ENCODE assay signal across 9 cellular contexts in the genomic region with DNA sequence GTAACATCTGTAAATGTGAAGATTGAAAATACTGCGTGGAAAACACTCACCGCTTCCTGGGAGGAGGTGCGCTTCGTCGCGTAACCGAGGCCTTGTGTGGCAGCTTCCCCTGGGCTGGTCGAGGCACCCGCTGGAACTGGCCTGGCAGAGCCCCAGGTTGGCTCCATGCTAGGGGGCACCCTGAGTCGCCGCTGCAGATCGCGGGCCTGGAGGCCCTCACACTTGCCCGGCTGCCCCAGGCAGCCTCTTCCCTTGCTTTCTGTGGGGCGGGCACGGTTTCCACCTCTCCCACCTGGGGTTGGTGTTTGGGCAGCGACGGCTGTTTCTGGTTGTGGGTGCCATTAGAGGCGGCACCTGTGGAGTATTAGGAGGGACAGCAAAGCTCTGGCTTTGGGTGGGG. TPM values are rescaled to one million over a fixed set of nuclear protein-coding genes. Genes with fewer than 3 reads are reported as not detected.
DNase-seq lines count a peak whose midpoint lies in the region; TF ChIP-seq lines count a peak whose summit lies in the region.
"Had no signal": no experiment of that assay in that cellular context is flagged by ENCODE, and none has a peak within 500 bp of the region (broad histone marks: within the 10 kb centered on the region; RNA-seq: fewer than 3 reads in every experiment).

No MANE protein-coding gene starts in this region.

- TF ChIP-seq CTCF in colonic mucosa (IDR thresholded peaks at IDR 0.05) = no peak
- TF ChIP-seq CTCF in transverse colon (IDR thresholded peaks at IDR 0.05) = no peak

- in situ Hi-C loops in transverse colon (cut with MboI; ENCODE audit: low pct_ligation_motif_present in 1 of 4, low pct_unique_long_range_greater_than_20kb in 1 of 4, low sequenced_read_pairs in 3 of 4) = loop anchor here in 3 of 4 donors (25.0 kb wide), 2 partner anchors 199 to 349 kb away; a partner anchor contains a TSS

- H3K4me3 ChIP-seq in colonic mucosa (peak overlapping the region; percentile 67), mucosa of stomach (ENCODE audit: low read length) (peak overlapping the region; percentile 77), transverse colon (peak overlapping the region; percentile 38 to 84 (median 70))

- intact Hi-C loops in colonic mucosa (cut with DNase I) (loop anchor here (2.0 to 5.0 kb wide), 2 partner anchors 38 to 329 kb away; a partner anchor contains a TSS), transverse colon (cut with DNase I; ENCODE audit: low total_unique reads) (loop anchor here (10.0 kb wide), 1 partner anchor 326 kb away; a partner anchor contains a TSS)

- peaks cover 3% of the 10 kb centered on the region for H3K27me3 Mint-ChIP-seq in activated naive CD4-positive, alpha-beta T cell treated with anti-CD3 and anti-CD28 coated beads, Interleukin-2, amount 10 ng/mL, durations not matched to agents 7 days and 5 days

- peak overlapping the region; percentile 86 for H3K27ac Mint-ChIP-seq in activated naive CD4-positive, alpha-beta T cell treated with anti-CD3 and anti-CD28 coated beads, Interleukin-2, amount 10 ng/mL, durations not matched to agents 7 days and 5 days

- H3K9ac ChIP-seq in colonic mucosa (ENCODE audit: low read depth in 2 of 2, low read length in 2 of 2) (peak overlapping the region in 1 of 2 donors; percentile 40), mucosa of stomach (ENCODE audit: low read length) (peak overlapping the region; percentile 66)

- DNase-seq in activated naive CD4-positive, alpha-beta T cell treated with anti-CD3 and anti-CD28 coated beads, Interleukin-2, amount 10 ng/mL, durations not matched to agents 7 days and 5 days = no peak
- DNase-seq in activated naive CD4-positive, alpha-beta T cell treated with anti-CD3 and anti-CD28 coated beads, Interleukin-2, amount 50 U/mL, for 16 hours = no peak
- DNase-seq in colonic mucosa (no peak), transverse colon (no peak), SHP77 (lab: John Stamatoyannopoulos, UW) (no peak), dermis blood vessel endothelial cell (no peak), cerebellar cortex (ENCODE audit: low spot score) (no peak)
- DNase-seq: NCI-H1436 had no signal

- H3K9me3 ChIP-seq in colonic mucosa = no peaks in the 10 kb centered on the region
- H3K9me3 ChIP-seq in mucosa of stomach (ENCODE audit: control insufficient read depth, low read length) = no peaks in the 10 kb centered on the region
- peaks cover 7 to 13% of the 10 kb centered on the region in 2 donors for H3K9me3 ChIP-seq in transverse colon

- H3K4me1 ChIP-seq in colonic mucosa (no peaks in the 10 kb centered on the region), mucosa of stomach (ENCODE audit: control insufficient read depth, insufficient read depth, low read length) (peaks cover 10% of the 10 kb centered on the region), transverse colon (peaks cover 0 to 9% (median 6%) of the 10 kb centered on the region in 4 donors)

- no peak overlapping the region for H3K27ac ChIP-seq in colonic mucosa
- H3K27ac ChIP-seq in transverse colon = no peak overlapping the region

- peaks cover 46% of the 10 kb centered on the region for H3K9me3 Mint-ChIP-seq in activated naive CD4-positive, alpha-beta T cell treated with anti-CD3 and anti-CD28 coated beads, Interleukin-2, amount 10 ng/mL, durations not matched to agents 7 days and 5 days

- WGBS in transverse colon (ENCODE audit: low coverage in 1 of 2), 2 donors = 93% methylated on average over 19 of the region's 19 CpGs; no CpG with 5 or more reads in 1 of the 2 donors

- CTCF ChIA-PET in activated naive CD4-positive, alpha-beta T cell treated with anti-CD3 and anti-CD28 coated beads, Interleukin-2, amount 10 ng/mL, durations not matched to agents 7 days and 5 days (lab: Charles Lee) = interaction anchor here (0.9 kb wide), 1 partner anchor 331 kb away, joined by 3 read pairs; a partner anchor contains a TSS

- peaks cover 63% of the 10 kb centered on the region for H3K36me3 Mint-ChIP-seq in activated naive CD4-positive, alpha-beta T cell treated with anti-CD3 and anti-CD28 coated beads, Interleukin-2, amount 10 ng/mL, durations not matched to agents 7 days and 5 days

- H3K27me3 ChIP-seq in colonic mucosa = no peaks in the 10 kb centered on the region
- no peaks in the 10 kb centered on the region for H3K27me3 ChIP-seq in mucosa of stomach (ENCODE audit: control insufficient read depth, insufficient read depth, low read length)
- no peaks in the 10 kb centered on the region for H3K27me3 ChIP-seq in transverse colon

- H3K36me3 ChIP-seq in colonic mucosa (no peaks in the 10 kb centered on the region), mucosa of stomach (ENCODE audit: control insufficient read depth, insufficient read depth, low read length) (no peaks in the 10 kb centered on the region), transverse colon (peaks cover 0 to 6% (median 0%) of the 10 kb centered on the region in 4 donors)

- peak overlapping the region; percentile 92 for H3K4me3 Mint-ChIP-seq in activated naive CD4-positive, alpha-beta T cell treated with anti-CD3 and anti-CD28 coated beads, Interleukin-2, amount 10 ng/mL, durations not matched to agents 7 days and 5 days

- no peak for TF ChIP-seq POLR2A in transverse colon (IDR thresholded peaks at IDR 0.05)

- no peak for TF ChIP-seq EP300 in transverse colon (IDR thresholded peaks at IDR 0.05; ENCODE audit: low read depth)

- H3K4me1 Mint-ChIP-seq in activated naive CD4-positive, alpha-beta T cell treated with anti-CD3 and anti-CD28 coated beads, Interleukin-2, amount 10 ng/mL, durations not matched to agents 7 days and 5 days = peaks cover 20% of the 10 kb centered on the region

RNA-seq across cellular contexts. Expression of a gene that starts 0.9 kb away (rescaled TPM):
- total RNA-seq in colonic mucosa (1 to 10 TPM; 1.7 to 1.9 TPM), transverse colon (1 to 10 TPM in 3 of 4 donors, under 1 TPM in 1; 0.75 to 7.6 (median 2.9) TPM), dermis blood vessel endothelial cell (7.3 TPM in 2 replicates)

RNA-seq across cellular contexts. Expression of a gene that starts 37.4 kb away (rescaled TPM):
- 1 to 10 TPM; 1.8 to 2.7 TPM for total RNA-seq in colonic mucosa
- 1 to 10 TPM; 3.0 to 8.2 (median 6.3) TPM for total RNA-seq in transverse colon
- total RNA-seq in dermis blood vessel endothelial cell = 4.4 and 6.8 TPM in 2 replicates
